Comparison of ENCODE assay signal across 8 cellular contexts in the genomic region with DNA sequence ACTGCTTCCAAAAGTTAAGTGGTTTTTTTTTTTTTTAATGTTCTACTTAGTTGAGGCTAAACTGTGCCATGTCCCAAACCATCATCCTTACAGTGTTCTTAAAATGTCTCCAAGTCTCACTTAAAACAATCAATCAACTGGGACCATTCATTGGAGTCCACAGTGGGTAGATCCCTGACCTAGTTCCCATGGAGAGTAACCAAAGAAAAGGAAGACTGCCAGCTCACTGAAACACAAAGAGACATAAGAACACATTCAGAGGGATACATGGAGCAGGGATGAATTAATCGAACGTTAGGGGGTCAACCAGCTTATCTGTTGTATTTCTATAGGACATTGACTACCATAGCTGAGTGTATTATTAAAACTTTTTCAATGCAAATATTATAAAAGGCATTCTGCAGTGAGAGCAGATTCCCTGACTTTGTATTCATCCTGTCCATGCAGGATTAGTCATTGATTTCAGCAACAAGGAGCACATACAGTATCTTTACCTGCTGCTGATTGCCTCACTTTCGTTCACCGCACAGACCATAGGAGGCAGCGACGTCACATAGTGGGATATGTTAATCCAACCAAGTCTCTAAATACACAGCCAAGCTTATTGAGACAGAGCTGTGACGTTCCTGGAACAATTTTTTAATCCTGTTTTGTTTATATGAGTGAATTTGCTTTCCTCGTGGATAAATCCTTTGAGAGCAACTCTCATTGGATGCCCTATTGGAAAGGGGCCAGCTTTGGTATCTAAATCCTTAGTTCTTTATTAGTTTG.
A peak's percentile ranks its signal among the peaks of the same experiment; 100 is the strongest.
DNase-seq lines count a peak whose midpoint lies in the region; ATAC-seq, FAIRE-seq and TF ChIP-seq lines count a peak whose summit lies in the region.

No MANE protein-coding gene starts in this region.

- H3K9ac ChIP-seq in mesenchymal stem cell (ENCODE audit: low read length) = peak overlapping the region; percentile 82

- no peak overlapping the region for H3K27ac Mint-ChIP-seq in CD14-positive monocyte

- H4K91ac ChIP-seq in mesenchymal stem cell (ENCODE audit: low read length) = no peak overlapping the region

- H3K14ac ChIP-seq in mesenchymal stem cell (ENCODE audit: low read length in 2 of 2) = no peak overlapping the region

- WGBS in mesenchymal stem cell = 63% methylated on average over 6 of the region's 8 CpGs

- H3K4me1 ChIP-seq in mesenchymal stem cell (ENCODE audit: control insufficient read depth, insufficient read depth, low read depth, low read length) = peaks cover 2% of the 10 kb centered on the region

- H3K4ac ChIP-seq in mesenchymal stem cell (ENCODE audit: low read depth in 1 of 2, low read length in 2 of 2) = no peak overlapping the region

- H3K9me3 ChIP-seq in mesenchymal stem cell (ENCODE audit: control insufficient read depth, low read length) = no peaks in the 10 kb centered on the region

- no peak overlapping the region for H2BK5ac ChIP-seq in mesenchymal stem cell (ENCODE audit: low read depth, low read length, poor library complexity, severe bottlenecking)

- ATAC-seq in HG03196 (IDR thresholded peaks at IDR 0.05; ENCODE audit: unreplicated experiment) (no peak), GM18519 (IDR thresholded peaks at IDR 0.05; ENCODE audit: low FRiP score, unreplicated experiment) (no peak)

- H2BK12ac ChIP-seq in mesenchymal stem cell (ENCODE audit: low read length in 2 of 2) = no peak overlapping the region

- no peak overlapping the region for H3K4me2 ChIP-seq in mesenchymal stem cell (ENCODE audit: low read length, poor library complexity, severe bottlenecking)

- no peaks in the 10 kb centered on the region for H3K36me3 Mint-ChIP-seq in CD14-positive monocyte

- H3K27me3 ChIP-seq in mesenchymal stem cell (ENCODE audit: control insufficient read depth in 1 of 2, insufficient read depth in 1 of 2, low read length in 2 of 2) = no peaks in the 10 kb centered on the region

- no peak overlapping the region for H2AFZ ChIP-seq in mesenchymal stem cell (ENCODE audit: low read depth, low read length)

- peaks cover 3% of the 10 kb centered on the region for H3K4me1 Mint-ChIP-seq in CD14-positive monocyte

- intact Hi-C loops in CD14-positive monocyte (cut with micrococcal nuclease) = no loop called here

- DNase-seq in D721Med (ENCODE audit: insufficient read length, low spot score) = no peak
- DNase-seq in LHCN-M2 (ENCODE audit: low read depth) = peak; percentile 59
- DNase-seq in cardiac fibroblast (ENCODE audit: low read depth in 2 of 2) = peak; percentile 77 to 80
- peak; percentile 80 for DNase-seq in mesenchymal stem cell
- DNase-seq in RPMI8226 = no peak
- DNase-seq in CD14-positive monocyte (ENCODE audit: low spot score) = no peak

- H2BK15ac ChIP-seq in mesenchymal stem cell (ENCODE audit: low read depth, poor library complexity, severe bottlenecking) = no peak overlapping the region

- H3K79me1 ChIP-seq in mesenchymal stem cell (replicated peaks; ENCODE audit: low read length, poor library complexity, severe bottlenecking) = no peaks in the 10 kb centered on the region

- FAIRE-seq in D721Med (lab: Jason Lieb, UNC) = peak; percentile 38

- no peak overlapping the region for H2BK120ac ChIP-seq in mesenchymal stem cell (ENCODE audit: low read depth, low read length)

- peaks cover 0 to 4% (median 1%) of the 10 kb centered on the region in 3 donors for H3K27me3 Mint-ChIP-seq in CD14-positive monocyte (ENCODE audit: low read depth in 3 of 3)

- H3K4me3 ChIP-seq in cardiac fibroblast (replicated peaks in 1 of 2; ENCODE audit: low read depth in 2 of 2, low read length in 2 of 2) (peak overlapping the region in 1 of 2 donors; percentile 10), mesenchymal stem cell (ENCODE audit: insufficient read depth in 1 of 2, low read depth in 1 of 2, low read length in 2 of 2) (peak overlapping the region in 1 of 2 experiments; percentile 67)

- no peaks in the 10 kb centered on the region for H3K9me3 Mint-ChIP-seq in CD14-positive monocyte

- H4K8ac ChIP-seq in mesenchymal stem cell (ENCODE audit: low read length) = no peak overlapping the region

- H3K18ac ChIP-seq in mesenchymal stem cell (ENCODE audit: low read depth in 1 of 2, low read length in 2 of 2) = no peak overlapping the region

- no peaks in the 10 kb centered on the region for H3K36me3 ChIP-seq in mesenchymal stem cell (ENCODE audit: control insufficient read depth in 1 of 2, insufficient read depth in 2 of 2, low read depth in 1 of 2, low read length in 2 of 2)

- TF ChIP-seq CTCF in D721Med (IDR thresholded peaks at IDR 0.05; ENCODE audit: insufficient read depth, missing control alignments) (peak; percentile 48), cardiac fibroblast (IDR thresholded peaks at IDR 0.05; ENCODE audit: low read depth, low read length) (no peak), CD14-positive monocyte (IDR thresholded peaks at IDR 0.05) (no peak)

- H3K23ac ChIP-seq in mesenchymal stem cell (ENCODE audit: low read length in 2 of 2) = no peak overlapping the region

- no peak overlapping the region for H2AK5ac ChIP-seq in mesenchymal stem cell (ENCODE audit: low read length, severe bottlenecking)

- no peak overlapping the region for H3K4me3 Mint-ChIP-seq in CD14-positive monocyte

- no peak overlapping the region for H3K27ac ChIP-seq in mesenchymal stem cell (ENCODE audit: low read length, poor library complexity, severe bottlenecking)

Comparison
In these comparisons a context has a peak if more than half of its experiments do, and no peak if none do; other contexts are left out.
1. DNase-seq: peak in LHCN-M2 (single experiment), cardiac fibroblast (2 of 2) and mesenchymal stem cell (single experiment); none in D721Med (single experiment), RPMI8226 (single experiment) and CD14-positive monocyte (single experiment).